Comparison of ENCODE assay signal across 14 cellular contexts in genomic region chr20:41052742-41053419, GRCh38. TPM values are rescaled to one million over a fixed set of nuclear protein-coding genes. Genes with fewer than 3 reads are reported as not detected.
DNase-seq lines count a peak whose midpoint lies in the region; ATAC-seq and TF ChIP-seq lines count a peak whose summit lies in the region.
"Had no signal": no experiment of that assay in that cellular context is flagged by ENCODE, and none has a peak within 500 bp of the region (broad histone marks: within the 10 kb centered on the region; RNA-seq: fewer than 3 reads in every experiment).

No MANE protein-coding gene starts in this region.

- H3K9me3 ChIP-seq in colonic mucosa: no peaks in the 10 kb centered on the region
- H3K9me3 ChIP-seq in left lung: no peaks in the 10 kb centered on the region
- H3K9me3 ChIP-seq in subcutaneous abdominal adipose tissue (ENCODE audit: control insufficient read depth in 5 of 5, low read length in 5 of 5): no peaks in the 10 kb centered on the region
- H3K9me3 ChIP-seq: prostate gland had no signal

- no peak for TF ChIP-seq CTCF in colonic mucosa (IDR thresholded peaks at IDR 0.05)
- no peak for TF ChIP-seq CTCF in left lung (IDR thresholded peaks at IDR 0.05)

- H3K9ac ChIP-seq in colonic mucosa (ENCODE audit: low read depth in 2 of 2, low read length in 2 of 2) (no peak overlapping the region), subcutaneous abdominal adipose tissue (ENCODE audit: low read length in 5 of 5) (no peak overlapping the region)

- H3K27ac ChIP-seq in colonic mucosa (peak overlapping the region; percentile 69), left lung (peak overlapping the region in 1 of 2 donors; percentile 69), subcutaneous abdominal adipose tissue (ENCODE audit: low read depth, low read length) (peak overlapping the region; percentile 90)
- H3K27ac ChIP-seq: prostate gland had no signal

- intact Hi-C loops in colonic mucosa (cut with DNase I): no loop called here
- intact Hi-C loops in left lung (cut with DNase I): no loop called here

- H3K4me1 ChIP-seq in colonic mucosa (peaks cover 36% of the 10 kb centered on the region), left lung (peaks cover 61 to 100% of the 10 kb centered on the region in 2 donors), subcutaneous abdominal adipose tissue (ENCODE audit: control insufficient read depth in 5 of 5, insufficient read depth in 5 of 5, low read length in 5 of 5) (peaks cover 15 to 82% (median 77%) of the 10 kb centered on the region in 5 donors)

- ATAC-seq in left lung: peak; percentile 38
- ATAC-seq in HG03457 (IDR thresholded peaks at IDR 0.05; ENCODE audit: unreplicated experiment): no peak
- ATAC-seq: T-cell had no signal

- no peaks in the 10 kb centered on the region for H3K27me3 ChIP-seq in colonic mucosa
- H3K27me3 ChIP-seq in left lung: no peaks in the 10 kb centered on the region
- H3K27me3 ChIP-seq in subcutaneous abdominal adipose tissue (ENCODE audit: control insufficient read depth in 5 of 5, insufficient read depth in 4 of 5, low read length in 5 of 5): no peaks in the 10 kb centered on the region

- H3K4me3 ChIP-seq in colonic mucosa (no peak overlapping the region), left lung (no peak overlapping the region), subcutaneous abdominal adipose tissue (ENCODE audit: low read depth in 1 of 5, low read length in 5 of 5) (peak overlapping the region in 3 of 5 donors; percentile 19 to 27 (median 22))
- H3K4me3 ChIP-seq: prostate gland had no signal

- DNase-seq in M059J (ENCODE audit: low read depth): peak; percentile 48
- DNase-seq in colonic mucosa: no peak
- DNase-seq in left lung: no peak
- no peak for DNase-seq in MV-4-11 (lab: John Stamatoyannopoulos, UW)
- no peak for DNase-seq in Ammon's horn (ENCODE audit: low spot score)
- DNase-seq: activated CD8-positive, alpha-beta memory T cell treated with anti-CD3 and anti-CD28 coated beads for 24 hours; amygdala; DMS153; kidney; NCI-H1417 treated with DMSO at 0.1 percent for 48 hours; T-cell had no signal

- no peaks in the 10 kb centered on the region for H3K36me3 ChIP-seq in colonic mucosa
- H3K36me3 ChIP-seq in left lung: no peaks in the 10 kb centered on the region
- H3K36me3 ChIP-seq in subcutaneous abdominal adipose tissue (ENCODE audit: control insufficient read depth in 5 of 5, insufficient read depth in 5 of 5, low read length in 5 of 5): no peaks in the 10 kb centered on the region
- H3K36me3 ChIP-seq: prostate gland had no signal

RNA-seq across cellular contexts. Expression of gene TOP1, which starts 24.3 kb away (rescaled TPM):
- 20.1 and 49.9 TPM in 2 replicates for total RNA-seq in M059J (2014; rRNA removed; shearing (Covaris generic))
- total RNA-seq in colonic mucosa (10 to 100 TPM; 80.6 to 85.5 TPM), left lung (10 to 100 TPM; 68.0 to 69.5 TPM)

Comparison
In these comparisons a context has a peak if more than half of its experiments do, and no peak if none do; other contexts are left out.
1. H3K4me3 ChIP-seq: peak in subcutaneous abdominal adipose tissue (3 of 5); none in colonic mucosa (single experiment) and left lung (0 of 2).